17 cellular contexts compared by ENCODE assay signal in genomic region chr5:31021181-31021624, GRCh38.
DNase-seq lines count a peak whose midpoint lies in the region; ATAC-seq and TF ChIP-seq lines count a peak whose summit lies in the region.
"Had no signal": no experiment of that assay in that cellular context is flagged by ENCODE, and none has a peak within 500 bp of the region (broad histone marks: within the 10 kb centered on the region; RNA-seq: fewer than 3 reads in every experiment).

No MANE protein-coding gene starts in this region.

- peak overlapping the region; percentile 22 for H3K27ac ChIP-seq in smooth muscle cell (ENCODE audit: low read depth)
- H3K27ac ChIP-seq: adrenal gland, lower lobe of right lung, ovary, suprapubic skin had no signal

- H3K4me3 ChIP-seq in smooth muscle cell: no peak overlapping the region
- H3K4me3 ChIP-seq: adrenal gland, lower lobe of right lung, ovary, suprapubic skin had no signal

- WGBS in smooth muscle cell (ENCODE audit: low lambda C conversion rate): 17% methylated on average over 2 of the region's 2 CpGs

- ATAC-seq in HG02678 (IDR thresholded peaks at IDR 0.05; ENCODE audit: unreplicated experiment): no peak
- no peak for ATAC-seq in HG02970 (IDR thresholded peaks at IDR 0.05; ENCODE audit: low FRiP score, unreplicated experiment)
- ATAC-seq: lower lobe of right lung, SK-N-SH treated with all-trans-retinoic acid at 6 μM for 48 hours had no signal

- H3K9ac ChIP-seq in smooth muscle cell (ENCODE audit: low read depth): no peak overlapping the region

- H3K4me1 ChIP-seq in smooth muscle cell (ENCODE audit: low read depth): no peaks in the 10 kb centered on the region
- H3K4me1 ChIP-seq: adrenal gland, lower lobe of right lung, suprapubic skin had no signal

- no peaks in the 10 kb centered on the region for H3K36me3 ChIP-seq in smooth muscle cell (ENCODE audit: low read depth)
- H3K36me3 ChIP-seq: adrenal gland, lower lobe of right lung, ovary, suprapubic skin had no signal

- H2AFZ ChIP-seq in smooth muscle cell (ENCODE audit: low read depth): no peak overlapping the region

- H3K9me3 ChIP-seq in smooth muscle cell (replicated peaks; ENCODE audit: low read depth): no peaks in the 10 kb centered on the region
- H3K9me3 ChIP-seq: adrenal gland, lower lobe of right lung, ovary, suprapubic skin had no signal

- H3K4me2 ChIP-seq in smooth muscle cell: peak overlapping the region; percentile 7

- H3F3A ChIP-seq in smooth muscle cell (ENCODE audit: low read depth): no peaks in the 10 kb centered on the region

- no peaks in the 10 kb centered on the region for H4K20me1 ChIP-seq in smooth muscle cell (ENCODE audit: low read depth)

- no peaks in the 10 kb centered on the region for H3K27me3 ChIP-seq in smooth muscle cell (ENCODE audit: low read depth)
- H3K27me3 ChIP-seq: adrenal gland, ovary, suprapubic skin had no signal

- peak; percentile 41 for DNase-seq in HS-5 (ENCODE audit: low read depth)
- peak; percentile 32 for DNase-seq in astrocyte of the hippocampus (ENCODE audit: low read depth, low spot score)
- peak; percentile 26 for DNase-seq in hepatic stellate cell (ENCODE audit: low spot score)
- no peak for DNase-seq in smooth muscle cell (lab: John Stamatoyannopoulos, UW; ENCODE audit: unreplicated experiment)
- no peak for DNase-seq in NCI-H524 treated with DMSO at 0.1 percent for 48 hours (lab: John Stamatoyannopoulos, UW)
- no peak for DNase-seq in T-helper 9 cell
- DNase-seq: adrenal gland; HFFc6; lower lobe of right lung; NCI-H1694; NCI-H2227 treated with DMSO at 0.1 percent for 48 hours; ovary; stimulated activated CD4-positive, alpha-beta T cell treated with anti-CD3 and anti-CD28 coated beads, Interleukin-4, amount 100 ng/mL, for 4 hours had no signal

- no peak for TF ChIP-seq CTCF in smooth muscle cell (IDR thresholded peaks at IDR 0.05; ENCODE audit: borderline replicate concordance, insufficient read depth, poor library complexity, severe bottlenecking)

- H3K79me2 ChIP-seq in smooth muscle cell (ENCODE audit: low read depth): no peaks in the 10 kb centered on the region

Comparison
In these comparisons a context has a peak if more than half of its experiments do, and no peak if none do; other contexts are left out.
1. DNase-seq: peak in HS-5 (single experiment), astrocyte of the hippocampus (single experiment) and hepatic stellate cell (single experiment); none in smooth muscle cell (single experiment), NCI-H524 treated with DMSO at 0.1 percent for 48 hours (single experiment) and T-helper 9 cell (single experiment).